ENCODE assay signal across 8 cellular contexts in genomic region chr19:46015080-46015960, GRCh38. TPM values are rescaled to one million over a fixed set of nuclear protein-coding genes. Genes with fewer than 3 reads are reported as not detected.
DNase-seq lines count a peak whose midpoint lies in the region; ATAC-seq and TF ChIP-seq lines count a peak whose summit lies in the region.

No MANE protein-coding gene starts in this region.

- TF ChIP-seq CTCF in adrenal gland (IDR thresholded peaks at IDR 0.05): no peak

- no peak overlapping the region for H3K27ac ChIP-seq in adrenal gland

- no peaks in the 10 kb centered on the region for H3K36me3 ChIP-seq in adrenal gland (replicated peaks in 1 of 2)

- peak overlapping the region in 1 of 4 donors; percentile 77 for H3K4me3 ChIP-seq in adrenal gland
- peak overlapping the region; percentile 30 for H3K4me3 ChIP-seq in iPS-11a (ENCODE audit: low read depth, low read length)

- H3K4me1 ChIP-seq in adrenal gland (replicated peaks in 1 of 2): peaks cover 7 to 11% of the 10 kb centered on the region in 2 donors

- peak in 1 of 2 donors; percentile 26 for TF ChIP-seq POLR2A in adrenal gland (IDR thresholded peaks at IDR 0.05)

- WGBS in adrenal gland, 4 donors: 8 to 35% (median 17%) methylated on average over 17 to 72 of the region's 72 CpGs

- intact Hi-C loops in adrenal gland (cut with DNase I): no loop called here

- no peak for ATAC-seq in GM21526 (IDR thresholded peaks at IDR 0.05; ENCODE audit: low FRiP score, unreplicated experiment)

- no peaks in the 10 kb centered on the region for H3K9me3 ChIP-seq in adrenal gland (replicated peaks in 1 of 3)

- peaks cover 4% of the 10 kb centered on the region for H3K27me3 ChIP-seq in adrenal gland

- DNase-seq in NCI-H1436 (lab: John Stamatoyannopoulos, UW) (peak; percentile 79), NCI-H1436 treated with DMSO at 0.1 percent for 48 hours (lab: John Stamatoyannopoulos, UW) (no peak), SW480 (ENCODE audit: low spot score) (peak; percentile 93), adrenal gland (peak; percentile 54 to 78 (median 75)), H4 (ENCODE audit: low spot score) (no peak)
- DNase-seq in stimulated activated CD4-positive, alpha-beta T cell treated with anti-CD3 and anti-CD28 coated beads, Interleukin-12 subunit alpha, Interleukin-12 subunit beta, amount 100 ng/mL, for 48 hours (ENCODE audit: low read depth in 2 of 3, low spot score in 1 of 3): peak in 2 of 3 donors; percentile 54 to 57

RNA-seq across cellular contexts. Expression of gene PGLYRP1, which starts 7.5 kb away (rescaled TPM):
- not detected for total RNA-seq in adrenal gland
- under 1 TPM in 1 of 3 donors, not detected in 2; 0.17 TPM for polyA plus RNA-seq in adrenal gland
- total RNA-seq in H4 (2014; rRNA removed; shearing (Covaris generic)): not detected in 2 replicates

RNA-seq across cellular contexts. Expression of gene CCDC61, which starts 20.1 kb away (rescaled TPM):
- 10 to 100 TPM in 6 of 8 donors, 1 to 10 TPM in 2; 3.3 to 29.6 (median 15.0) TPM for total RNA-seq in adrenal gland
- 10 to 100 TPM in 2 of 3 donors, 1 to 10 TPM in 1; 2.8 to 45.9 (median 24.3) TPM for polyA plus RNA-seq in adrenal gland
- total RNA-seq in H4 (2014; rRNA removed; shearing (Covaris generic)): 1.4 and 3.7 TPM in 2 replicates

RNA-seq across cellular contexts. Expression of gene IGFL4, which starts 25.5 kb away (rescaled TPM):
- total RNA-seq in adrenal gland: under 1 TPM in 3 of 8 donors, not detected in 5; 0.11 to 0.44 (median 0.34) TPM
- polyA plus RNA-seq in adrenal gland: 1 to 10 TPM in 1 of 3 donors, under 1 TPM in 2; 0.20 to 1.7 (median 0.24) TPM
- not detected in 2 replicates for total RNA-seq in H4 (2014; rRNA removed; shearing (Covaris generic))

RNA-seq across cellular contexts. Expression of gene NOVA2, which starts 41.7 kb away (rescaled TPM):
- 1 to 10 TPM in 6 of 8 donors, under 1 TPM in 2; 0.54 to 6.7 (median 3.2) TPM for total RNA-seq in adrenal gland
- 10 to 100 TPM in 1 of 3 donors, 1 to 10 TPM in 2; 2.2 to 10.8 (median 2.5) TPM for polyA plus RNA-seq in adrenal gland
- total RNA-seq in H4 (2014; rRNA removed; shearing (Covaris generic)): 0.19 and 0.37 TPM in 2 replicates

Comparison
In these comparisons a context has a peak if more than half of its experiments do, and no peak if none do; other contexts are left out.
1. DNase-seq: peak in NCI-H1436 (single experiment), SW480 (single experiment), adrenal gland (7 of 7) and stimulated activated CD4-positive, alpha-beta T cell treated with anti-CD3 and anti-CD28 coated beads, Interleukin-12 subunit alpha, Interleukin-12 subunit beta, amount 100 ng/mL, for 48 hours (2 of 3); none in NCI-H1436 treated with DMSO at 0.1 percent for 48 hours (single experiment) and H4 (single experiment).